8 cellular contexts compared by ENCODE assay signal in genomic region chr22:21734540-21735197, GRCh38. TPM values are rescaled to one million over a fixed set of nuclear protein-coding genes. Genes with fewer than 3 reads are reported as not detected.
DNase-seq lines count a peak whose midpoint lies in the region; ATAC-seq and TF ChIP-seq lines count a peak whose summit lies in the region.

No MANE protein-coding gene starts in this region.

- TF ChIP-seq CTCF in RWPE2 (IDR thresholded peaks at IDR 0.05; ENCODE audit: poor library complexity, severe bottlenecking) (no peak), esophagus squamous epithelium (IDR thresholded peaks at IDR 0.05) (no peak), psoas muscle (IDR thresholded peaks at IDR 0.05) (no peak)

- DNase-seq in SHP77 treated with DMSO at 0.1 percent for 48 hours (lab: John Stamatoyannopoulos, UW) (peak; percentile 10), SHP77 (lab: John Stamatoyannopoulos, UW) (no peak), RWPE2 (ENCODE audit: low spot score) (no peak), esophagus squamous epithelium (lab: John Stamatoyannopoulos, UW) (no peak), psoas muscle (no peak), dedifferentiated amniotic fluid mesenchymal stem cell (ENCODE audit: extremely low spot score) (no peak)
- DNase-seq in stimulated activated naive CD4-positive, alpha-beta T cell (lab: John Stamatoyannopoulos, UW) = no peak

- H3K27me3 ChIP-seq in RWPE2 (ENCODE audit: insufficient read depth, poor library complexity, severe bottlenecking) (no peaks in the 10 kb centered on the region), esophagus squamous epithelium (no peaks in the 10 kb centered on the region), psoas muscle (ENCODE audit: insufficient read depth in 3 of 3, low read length in 2 of 3) (no peaks in the 10 kb centered on the region)

- intact Hi-C loops in esophagus squamous epithelium (cut with DNase I) (loop anchor here (10.0 kb wide), 1 partner anchor 130 kb away; the partner anchor contains the start of gene MAPK1), psoas muscle (cut with DNase I) (loop anchor here in 1 of 2 donors (10.0 kb wide), 2 partner anchors 50 to 130 kb away; partner anchors contain the start of gene MAPK1)

- TF ChIP-seq POLR2A in esophagus squamous epithelium (IDR thresholded peaks at IDR 0.05) = no peak

- no peak for ATAC-seq in RWPE2 (ENCODE audit: low read depth)
- ATAC-seq in psoas muscle = peak in 2 of 4 donors; percentile 28 to 33
- no peak for ATAC-seq in HG02678 (IDR thresholded peaks at IDR 0.05; ENCODE audit: unreplicated experiment)

- H3K9me3 ChIP-seq in RWPE2 (ENCODE audit: severe bottlenecking) (peaks cover 2% of the 10 kb centered on the region), esophagus squamous epithelium (no peaks in the 10 kb centered on the region), psoas muscle (no peaks in the 10 kb centered on the region)

- H3K36me3 ChIP-seq in RWPE2 (ENCODE audit: low read depth) (no peaks in the 10 kb centered on the region), esophagus squamous epithelium (no peaks in the 10 kb centered on the region), psoas muscle (ENCODE audit: insufficient read depth in 1 of 2, low read depth in 1 of 2) (peaks cover 0 to 6% of the 10 kb centered on the region in 2 donors)

- H3K27ac ChIP-seq in RWPE2 (ENCODE audit: poor library complexity, severe bottlenecking) (no peak overlapping the region), esophagus squamous epithelium (peak overlapping the region in 3 of 4 donors; percentile 73 to 92 (median 91)), psoas muscle (peak overlapping the region; percentile 92)

- 10 to 15% methylated on average over 8 of the region's 8 CpGs for WGBS in esophagus squamous epithelium, 2 donors
- WGBS in psoas muscle, 3 donors = 13 to 16% (median 16%) methylated on average over 8 of the region's 8 CpGs

- H3K4me3 ChIP-seq in RWPE2 (ENCODE audit: severe bottlenecking) = peak overlapping the region; percentile 53
- peak overlapping the region; percentile 32 to 89 (median 61) for H3K4me3 ChIP-seq in esophagus squamous epithelium
- H3K4me3 ChIP-seq in psoas muscle = peak overlapping the region; percentile 74

- H3K4me1 ChIP-seq in RWPE2 (ENCODE audit: insufficient read depth, poor library complexity, severe bottlenecking) (peaks cover 5% of the 10 kb centered on the region), esophagus squamous epithelium (peaks cover 6 to 20% (median 9%) of the 10 kb centered on the region in 3 donors), psoas muscle (peaks cover 20% of the 10 kb centered on the region)

RNA-seq across cellular contexts. Expression of gene YPEL1, which starts 0.9 kb away (rescaled TPM):
- total RNA-seq in esophagus squamous epithelium (1 to 10 TPM in 3 of 4 donors, under 1 TPM in 1; 0.53 to 8.5 (median 3.0) TPM), psoas muscle (10 to 100 TPM in 2 of 4 donors, 1 to 10 TPM in 2; 2.9 to 21.9 (median 10.3) TPM)
- polyA plus RNA-seq in psoas muscle = 1 to 10 TPM in 2 of 3 donors, under 1 TPM in 1; 0.72 to 4.6 (median 3.8) TPM
